Comparison of ENCODE assay signal across 7 cellular contexts in genomic region chrX:26375346-26375745, GRCh38.
"Had no signal": no experiment of that assay in that cellular context is flagged by ENCODE, and none has a peak within 500 bp of the region (broad histone marks: within the 10 kb centered on the region; RNA-seq: fewer than 3 reads in every experiment).

No MANE protein-coding gene starts in this region.

- FAIRE-seq: HepG2, HTR-8/SVneo, K562 had no signal

- DNase-seq: IMR-90, KBM-7 had no signal

- H3K27ac ChIP-seq: HL-60 had no signal

- H3K27ac Mint-ChIP-seq: IgD-negative memory B cell had no signal

- H3K4me1 Mint-ChIP-seq: IgD-negative memory B cell had no signal

- ATAC-seq: HepG2, K562 had no signal

- H3K4me3 Mint-ChIP-seq: IgD-negative memory B cell had no signal

- H3K36me3 Mint-ChIP-seq: IgD-negative memory B cell had no signal

- H3K4me3 ChIP-seq: K562 had no signal
